26 cellular contexts compared by ENCODE assay signal in the genomic region with DNA sequence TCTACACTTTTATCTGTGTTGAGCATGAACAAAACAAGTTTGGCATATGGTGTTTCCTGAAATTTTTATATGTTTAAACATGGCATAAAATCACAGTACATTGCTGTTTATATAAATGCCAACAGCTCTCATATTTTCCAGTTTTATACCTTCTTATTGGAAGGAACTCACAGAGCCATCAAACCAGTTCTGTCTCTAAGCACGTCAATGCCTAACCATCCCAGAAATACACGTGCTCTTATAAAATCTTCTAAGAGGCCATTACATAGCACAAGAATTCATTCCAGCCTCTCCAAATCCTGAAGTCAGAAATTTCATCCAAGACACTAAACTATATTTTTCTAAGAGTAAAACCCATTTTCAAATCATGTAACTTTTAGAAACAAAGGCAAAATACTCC.
"Had no signal": no experiment of that assay in that cellular context is flagged by ENCODE, and none has a peak within 500 bp of the region (broad histone marks: within the 10 kb centered on the region; RNA-seq: fewer than 3 reads in every experiment).

No MANE protein-coding gene starts in this region.

- H3K4me3 ChIP-seq: colonic mucosa, lower lobe of right lung, pancreas, right lobe of liver, smooth muscle cell, suprapubic skin, transverse colon, upper lobe of right lung, uterus had no signal

- H3K27me3 ChIP-seq: colonic mucosa, pancreas, right lobe of liver, suprapubic skin, transverse colon, upper lobe of right lung, uterus had no signal

- H3K27ac ChIP-seq: colonic mucosa, lower lobe of right lung, pancreas, right lobe of liver, suprapubic skin, upper lobe of right lung, uterus had no signal

- H3K36me3 ChIP-seq: colonic mucosa, lower lobe of right lung, pancreas, right lobe of liver, suprapubic skin, transverse colon, upper lobe of right lung, uterus had no signal

- H3K9me3 ChIP-seq: colonic mucosa, lower lobe of right lung, pancreas, right lobe of liver, suprapubic skin, transverse colon, upper lobe of right lung, uterus had no signal

- DNase-seq: colonic mucosa; dermis blood vessel endothelial cell; effector memory CD8-positive, alpha-beta T cell; foreskin melanocyte; hypothalamus; immature natural killer cell; islet precursor cell; kidney glomerular epithelial cell; left colon; left ventricle myocardium superior; lower lobe of right lung; natural killer cell; occipital lobe; pancreas; right lobe of liver; stimulated activated CD4-positive, alpha-beta T cell treated with anti-CD3 and anti-CD28 coated beads, Interleukin-12 subunit alpha, Interleukin-12 subunit beta, amount 100 ng/mL, for 4 hours; stimulated activated CD4-positive, alpha-beta T cell treated with anti-CD3 and anti-CD28 coated beads, Interleukin-1b, Interleukin-23, amount 100 ng/mL, for 48 hours; stimulated activated CD4-positive, alpha-beta T cell treated with anti-CD3 and anti-CD28 coated beads, Interleukin-4, amount 100 ng/mL, for 1 hour; stimulated activated CD8-positive, alpha-beta memory T cell treated with anti-CD3 and anti-CD28 coated beads, Interleukin-4, amount 100 ng/mL, for 48 hours; stimulated activated naive CD4-positive, alpha-beta T cell; stimulated activated naive CD8-positive, alpha-beta T cell treated with anti-CD3 and anti-CD28 coated beads, Interleukin-15, amount 100 ng/mL, for 72 hours; transverse colon; upper lobe of right lung; uterus had no signal

- ATAC-seq: effector memory CD8-positive, alpha-beta T cell; left colon; left ventricle myocardium superior; natural killer cell; pancreas; right lobe of liver; stimulated activated naive CD8-positive, alpha-beta T cell treated with anti-CD3 and anti-CD28 coated beads, Interleukin-15, amount 100 ng/mL, for 72 hours; upper lobe of right lung had no signal

- H3K4me1 ChIP-seq: colonic mucosa had no signal
